1 cellular context compared by ENCODE assay signal in the genomic region with DNA sequence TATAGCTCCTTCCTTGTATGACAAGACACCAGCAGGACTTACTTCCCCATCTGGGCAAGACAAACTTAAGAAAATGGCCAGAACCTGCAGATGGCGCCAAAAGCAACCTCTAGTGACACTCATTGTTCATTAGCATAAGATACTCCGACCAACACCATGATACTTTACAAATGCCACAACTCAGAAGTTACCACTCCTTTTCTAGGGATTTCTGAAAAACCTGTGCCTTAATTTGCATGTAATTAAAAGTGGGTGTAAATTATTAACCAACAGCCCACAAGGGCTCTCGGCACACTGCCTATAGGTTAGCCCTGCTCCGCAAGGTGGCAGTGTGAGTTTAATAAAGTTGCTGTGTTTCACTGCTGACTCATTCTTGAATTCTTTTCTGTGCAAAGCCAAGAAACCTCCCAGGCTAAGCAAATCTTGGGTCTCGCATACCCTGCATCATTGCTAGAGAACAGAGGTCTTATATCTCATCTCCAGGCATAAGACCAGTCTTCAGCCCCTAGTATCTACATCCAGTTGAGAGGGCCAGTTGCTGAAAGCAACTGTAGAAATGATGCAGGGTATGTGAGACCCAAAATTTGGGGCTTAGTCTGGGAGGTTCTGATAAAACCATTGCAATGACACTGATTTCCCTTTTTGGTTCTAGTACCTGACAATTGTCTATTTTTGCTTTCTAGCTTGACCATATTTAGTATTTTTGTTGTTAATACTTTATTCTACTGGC.
TF ChIP-seq lines count a peak whose summit lies in the region.

No MANE protein-coding gene starts in this region.

TF ChIP-seq in K562, 482 proteins besides CTCF, POLR2A, EP300 and RAD21 (continued from another document and continues in another):
- TF ChIP-seq, protein P1, sequence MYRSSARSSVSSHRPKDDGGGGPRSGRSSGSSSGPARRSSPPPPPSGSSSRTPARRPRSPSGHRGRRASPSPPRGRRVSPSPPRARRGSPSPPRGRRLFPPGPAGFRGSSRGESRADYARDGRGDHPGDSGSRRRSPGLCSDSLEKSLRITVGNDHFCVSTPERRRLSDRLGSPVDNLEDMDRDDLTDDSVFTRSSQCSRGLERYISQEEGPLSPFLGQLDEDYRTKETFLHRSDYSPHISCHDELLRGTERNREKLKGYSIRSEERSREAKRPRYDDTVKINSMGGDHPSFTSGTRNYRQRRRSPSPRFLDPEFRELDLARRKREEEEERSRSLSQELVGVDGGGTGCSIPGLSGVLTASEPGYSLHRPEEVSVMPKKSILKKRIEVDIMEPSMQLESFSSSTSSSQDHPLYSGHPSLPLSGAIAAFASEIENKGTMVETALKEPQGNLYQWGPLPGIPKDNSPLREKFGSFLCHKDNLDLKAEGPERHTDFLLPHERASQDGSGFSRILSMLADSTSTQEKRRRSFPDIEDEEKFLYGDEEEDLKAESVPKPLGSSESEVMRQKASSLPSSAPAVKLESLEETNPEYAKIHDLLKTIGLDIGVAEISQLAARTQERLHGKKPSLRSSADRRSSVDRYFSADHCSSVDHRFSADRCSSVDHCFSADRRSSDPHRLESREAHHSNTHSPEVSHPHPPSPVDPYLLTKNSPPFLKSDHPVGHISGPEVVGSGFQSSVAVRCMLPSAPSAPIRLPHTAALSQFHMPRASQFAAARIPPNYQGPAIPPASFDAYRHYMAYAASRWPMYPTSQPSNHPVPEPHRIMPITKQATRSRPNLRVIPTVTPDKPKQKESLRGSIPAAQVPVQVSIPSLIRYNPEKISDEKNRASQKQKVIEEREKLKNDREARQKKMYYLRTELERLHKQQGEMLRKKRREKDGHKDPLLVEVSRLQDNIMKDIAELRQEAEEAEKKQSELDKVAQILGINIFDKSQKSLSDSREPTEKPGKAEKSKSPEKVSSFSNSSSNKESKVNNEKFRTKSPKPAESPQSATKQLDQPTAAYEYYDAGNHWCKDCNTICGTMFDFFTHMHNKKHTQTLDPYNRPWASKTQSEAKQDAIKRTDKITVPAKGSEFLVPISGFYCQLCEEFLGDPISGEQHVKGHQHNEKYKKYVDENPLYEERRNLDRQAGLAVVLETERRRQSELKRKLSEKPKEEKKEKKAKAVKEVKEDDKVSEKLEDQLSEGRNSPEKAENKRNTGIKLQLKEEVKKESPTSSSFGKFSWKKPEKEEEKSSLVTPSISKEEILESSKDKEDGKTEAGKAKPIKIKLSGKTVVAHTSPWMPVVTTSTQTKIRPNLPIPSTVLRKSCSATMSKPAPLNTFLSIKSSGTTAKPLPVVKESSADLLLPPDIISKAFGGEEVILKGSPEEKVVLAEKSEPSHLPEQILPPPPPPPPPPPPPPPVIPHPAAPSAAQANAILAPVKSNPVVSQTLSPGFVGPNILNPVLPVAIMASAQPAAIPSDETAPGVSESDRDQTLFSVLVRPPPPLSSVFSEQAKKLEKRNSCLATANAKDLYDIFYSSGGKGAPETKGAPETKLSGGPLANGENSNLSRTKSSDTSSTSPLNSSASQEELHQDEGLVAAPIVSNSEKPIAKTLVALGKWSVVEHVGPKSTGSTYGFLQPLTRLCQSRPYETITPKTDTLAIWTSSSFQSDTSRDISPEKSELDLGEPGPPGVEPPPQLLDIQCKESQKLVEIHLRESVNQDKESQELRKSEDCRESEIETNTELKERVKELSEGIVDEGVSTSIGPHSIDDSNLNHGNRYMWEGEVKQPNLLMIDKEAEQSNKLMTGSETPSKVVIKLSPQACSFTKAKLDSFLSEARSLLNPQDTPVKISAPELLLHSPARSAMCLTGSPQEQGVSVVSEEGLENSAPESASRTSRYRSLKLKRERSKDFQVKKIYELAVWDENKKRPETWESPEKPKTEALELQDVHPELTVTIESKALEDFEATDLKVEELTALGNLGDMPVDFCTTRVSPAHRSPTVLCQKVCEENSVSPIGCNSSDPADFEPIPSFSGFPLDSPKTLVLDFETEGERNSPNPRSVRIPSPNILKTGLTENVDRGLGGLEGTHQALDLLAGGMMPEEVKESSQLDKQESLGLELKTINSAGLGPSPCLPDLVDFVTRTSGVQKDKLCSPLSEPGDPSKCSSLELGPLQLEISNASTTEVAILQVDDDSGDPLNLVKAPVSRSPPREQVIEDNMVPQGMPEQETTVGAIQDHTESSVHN (IDR thresholded peaks at IDR 0.05; ENCODE audit: borderline replicate concordance in 1 of 2, low read depth in 1 of 2): 0 out of 4 replicates have a peak, but pooled peaks of 1 of the 2 experiments have one; percentile 42
- TF ChIP-seq CLOCK (CRISPR knock-in tag; IDR thresholded peaks at IDR 0.05; ENCODE audit: borderline replicate concordance): no peak
- TF ChIP-seq CHCHD3 (CRISPR knock-in tag; IDR thresholded peaks at IDR 0.05): no peak
- no peak for TF ChIP-seq FIP1L1 (IDR thresholded peaks at IDR 0.05; ENCODE audit: low read depth, low read length, poor library complexity, severe bottlenecking)
- 0 out of 2 replicates have a peak, but pooled peaks have one; percentile 13 for TF ChIP-seq RB1 (IDR thresholded peaks at IDR 0.05; ENCODE audit: low read depth)
- TF ChIP-seq HDAC8 (tag; IDR thresholded peaks at IDR 0.05): no peak
- peak; percentile 55 for TF ChIP-seq L3MBTL2 (IDR thresholded peaks at IDR 0.05)
- no peak; a peak in 1 of 4 replicates for TF ChIP-seq SRF (CRISPR knock-in tag; IDR thresholded peaks at IDR 0.05)
- TF ChIP-seq CTBP1 (IDR thresholded peaks at IDR 0.05; ENCODE audit: borderline replicate concordance): peak; percentile 81; the same call in 1 of the 2 replicates
- TF ChIP-seq ZNF408 (CRISPR knock-in tag; IDR thresholded peaks at IDR 0.05; ENCODE audit: low read depth): no peak
- TF ChIP-seq NUFIP1 (IDR thresholded peaks at IDR 0.05; ENCODE audit: partially characterized antibody): no peak
- no peak for TF ChIP-seq HMG20B (CRISPR knock-in tag; IDR thresholded peaks at IDR 0.05)
- peak; percentile 27; the same call in 1 of the 2 replicates for TF ChIP-seq TCF3 (CRISPR knock-in tag; IDR thresholded peaks at IDR 0.05)
- no peak for TF ChIP-seq ZNF707 (CRISPR knock-in tag; conservative IDR thresholded peaks at IDR 0.05)
- TF ChIP-seq ZBTB17 (CRISPR knock-in tag; IDR thresholded peaks at IDR 0.05): no peak
- TF ChIP-seq, protein P2, sequence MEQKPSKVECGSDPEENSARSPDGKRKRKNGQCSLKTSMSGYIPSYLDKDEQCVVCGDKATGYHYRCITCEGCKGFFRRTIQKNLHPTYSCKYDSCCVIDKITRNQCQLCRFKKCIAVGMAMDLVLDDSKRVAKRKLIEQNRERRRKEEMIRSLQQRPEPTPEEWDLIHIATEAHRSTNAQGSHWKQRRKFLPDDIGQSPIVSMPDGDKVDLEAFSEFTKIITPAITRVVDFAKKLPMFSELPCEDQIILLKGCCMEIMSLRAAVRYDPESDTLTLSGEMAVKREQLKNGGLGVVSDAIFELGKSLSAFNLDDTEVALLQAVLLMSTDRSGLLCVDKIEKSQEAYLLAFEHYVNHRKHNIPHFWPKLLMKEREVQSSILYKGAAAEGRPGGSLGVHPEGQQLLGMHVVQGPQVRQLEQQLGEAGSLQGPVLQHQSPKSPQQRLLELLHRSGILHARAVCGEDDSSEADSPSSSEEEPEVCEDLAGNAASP (IDR thresholded peaks at IDR 0.05): no peak
- TF ChIP-seq, protein P3, sequence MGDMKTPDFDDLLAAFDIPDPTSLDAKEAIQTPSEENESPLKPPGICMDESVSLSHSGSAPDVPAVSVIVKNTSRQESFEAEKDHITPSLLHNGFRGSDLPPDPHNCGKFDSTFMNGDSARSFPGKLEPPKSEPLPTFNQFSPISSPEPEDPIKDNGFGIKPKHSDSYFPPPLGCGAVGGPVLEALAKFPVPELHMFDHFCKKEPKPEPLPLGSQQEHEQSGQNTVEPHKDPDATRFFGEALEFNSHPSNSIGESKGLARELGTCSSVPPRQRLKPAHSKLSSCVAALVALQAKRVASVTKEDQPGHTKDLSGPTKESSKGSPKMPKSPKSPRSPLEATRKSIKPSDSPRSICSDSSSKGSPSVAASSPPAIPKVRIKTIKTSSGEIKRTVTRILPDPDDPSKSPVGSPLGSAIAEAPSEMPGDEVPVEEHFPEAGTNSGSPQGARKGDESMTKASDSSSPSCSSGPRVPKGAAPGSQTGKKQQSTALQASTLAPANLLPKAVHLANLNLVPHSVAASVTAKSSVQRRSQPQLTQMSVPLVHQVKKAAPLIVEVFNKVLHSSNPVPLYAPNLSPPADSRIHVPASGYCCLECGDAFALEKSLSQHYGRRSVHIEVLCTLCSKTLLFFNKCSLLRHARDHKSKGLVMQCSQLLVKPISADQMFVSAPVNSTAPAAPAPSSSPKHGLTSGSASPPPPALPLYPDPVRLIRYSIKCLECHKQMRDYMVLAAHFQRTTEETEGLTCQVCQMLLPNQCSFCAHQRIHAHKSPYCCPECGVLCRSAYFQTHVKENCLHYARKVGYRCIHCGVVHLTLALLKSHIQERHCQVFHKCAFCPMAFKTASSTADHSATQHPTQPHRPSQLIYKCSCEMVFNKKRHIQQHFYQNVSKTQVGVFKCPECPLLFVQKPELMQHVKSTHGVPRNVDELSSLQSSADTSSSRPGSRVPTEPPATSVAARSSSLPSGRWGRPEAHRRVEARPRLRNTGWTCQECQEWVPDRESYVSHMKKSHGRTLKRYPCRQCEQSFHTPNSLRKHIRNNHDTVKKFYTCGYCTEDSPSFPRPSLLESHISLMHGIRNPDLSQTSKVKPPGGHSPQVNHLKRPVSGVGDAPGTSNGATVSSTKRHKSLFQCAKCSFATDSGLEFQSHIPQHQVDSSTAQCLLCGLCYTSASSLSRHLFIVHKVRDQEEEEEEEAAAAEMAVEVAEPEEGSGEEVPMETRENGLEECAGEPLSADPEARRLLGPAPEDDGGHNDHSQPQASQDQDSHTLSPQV (IDR thresholded peaks at IDR 0.05): peak; percentile 84
- TF ChIP-seq SMAD4 (CRISPR knock-in tag; conservative IDR thresholded peaks at IDR 0.05): 0 out of 2 replicates have a peak, but pooled peaks have one; percentile 47
- peak; percentile 59 for TF ChIP-seq HDAC3 (IDR thresholded peaks at IDR 0.05; ENCODE audit: borderline replicate concordance, partially characterized antibody)
- TF ChIP-seq DLX4 (CRISPR knock-in tag; IDR thresholded peaks at IDR 0.05): no peak
- TF ChIP-seq, protein P4, sequence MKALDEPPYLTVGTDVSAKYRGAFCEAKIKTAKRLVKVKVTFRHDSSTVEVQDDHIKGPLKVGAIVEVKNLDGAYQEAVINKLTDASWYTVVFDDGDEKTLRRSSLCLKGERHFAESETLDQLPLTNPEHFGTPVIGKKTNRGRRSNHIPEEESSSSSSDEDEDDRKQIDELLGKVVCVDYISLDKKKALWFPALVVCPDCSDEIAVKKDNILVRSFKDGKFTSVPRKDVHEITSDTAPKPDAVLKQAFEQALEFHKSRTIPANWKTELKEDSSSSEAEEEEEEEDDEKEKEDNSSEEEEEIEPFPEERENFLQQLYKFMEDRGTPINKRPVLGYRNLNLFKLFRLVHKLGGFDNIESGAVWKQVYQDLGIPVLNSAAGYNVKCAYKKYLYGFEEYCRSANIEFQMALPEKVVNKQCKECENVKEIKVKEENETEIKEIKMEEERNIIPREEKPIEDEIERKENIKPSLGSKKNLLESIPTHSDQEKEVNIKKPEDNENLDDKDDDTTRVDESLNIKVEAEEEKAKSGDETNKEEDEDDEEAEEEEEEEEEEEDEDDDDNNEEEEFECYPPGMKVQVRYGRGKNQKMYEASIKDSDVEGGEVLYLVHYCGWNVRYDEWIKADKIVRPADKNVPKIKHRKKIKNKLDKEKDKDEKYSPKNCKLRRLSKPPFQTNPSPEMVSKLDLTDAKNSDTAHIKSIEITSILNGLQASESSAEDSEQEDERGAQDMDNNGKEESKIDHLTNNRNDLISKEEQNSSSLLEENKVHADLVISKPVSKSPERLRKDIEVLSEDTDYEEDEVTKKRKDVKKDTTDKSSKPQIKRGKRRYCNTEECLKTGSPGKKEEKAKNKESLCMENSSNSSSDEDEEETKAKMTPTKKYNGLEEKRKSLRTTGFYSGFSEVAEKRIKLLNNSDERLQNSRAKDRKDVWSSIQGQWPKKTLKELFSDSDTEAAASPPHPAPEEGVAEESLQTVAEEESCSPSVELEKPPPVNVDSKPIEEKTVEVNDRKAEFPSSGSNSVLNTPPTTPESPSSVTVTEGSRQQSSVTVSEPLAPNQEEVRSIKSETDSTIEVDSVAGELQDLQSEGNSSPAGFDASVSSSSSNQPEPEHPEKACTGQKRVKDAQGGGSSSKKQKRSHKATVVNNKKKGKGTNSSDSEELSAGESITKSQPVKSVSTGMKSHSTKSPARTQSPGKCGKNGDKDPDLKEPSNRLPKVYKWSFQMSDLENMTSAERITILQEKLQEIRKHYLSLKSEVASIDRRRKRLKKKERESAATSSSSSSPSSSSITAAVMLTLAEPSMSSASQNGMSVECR (CRISPR knock-in tag; IDR thresholded peaks at IDR 0.05): no peak
- TF ChIP-seq, protein P5, sequence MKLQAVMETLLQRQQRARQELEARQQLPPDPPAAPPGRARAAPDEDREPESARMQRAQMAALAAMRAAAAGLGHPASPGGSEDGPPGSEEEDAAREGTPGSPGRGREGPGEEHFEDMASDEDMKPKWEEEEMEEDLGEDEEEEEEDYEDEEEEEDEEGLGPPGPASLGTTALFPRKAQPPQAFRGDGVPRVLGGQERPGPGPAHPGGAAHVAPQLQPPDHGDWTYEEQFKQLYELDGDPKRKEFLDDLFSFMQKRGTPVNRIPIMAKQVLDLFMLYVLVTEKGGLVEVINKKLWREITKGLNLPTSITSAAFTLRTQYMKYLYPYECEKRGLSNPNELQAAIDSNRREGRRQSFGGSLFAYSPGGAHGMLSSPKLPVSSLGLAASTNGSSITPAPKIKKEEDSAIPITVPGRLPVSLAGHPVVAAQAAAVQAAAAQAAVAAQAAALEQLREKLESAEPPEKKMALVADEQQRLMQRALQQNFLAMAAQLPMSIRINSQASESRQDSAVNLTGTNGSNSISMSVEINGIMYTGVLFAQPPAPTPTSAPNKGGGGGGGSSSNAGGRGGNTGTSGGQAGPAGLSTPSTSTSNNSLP (IDR thresholded peaks at IDR 0.05; ENCODE audit: borderline replicate concordance, low read depth, low read length): peak; percentile 68; the same call in 1 of the 2 replicates
